In genomic region chr6:138099832-138100231, GRCh38 we compare ENCODE assay signal across 17 cellular contexts. TPM values are rescaled to one million over a fixed set of nuclear protein-coding genes. Genes with fewer than 3 reads are reported as not detected.
DNase-seq lines count a peak whose midpoint lies in the region; ATAC-seq and TF ChIP-seq lines count a peak whose summit lies in the region.
"Had no signal": no experiment of that assay in that cellular context is flagged by ENCODE, and none has a peak within 500 bp of the region (broad histone marks: within the 10 kb centered on the region; RNA-seq: fewer than 3 reads in every experiment).

No MANE protein-coding gene starts in this region.

- H3K9me2 ChIP-seq in PC-3 (replicated peaks; ENCODE audit: low read length) = no peaks in the 10 kb centered on the region

- H3K9me3 ChIP-seq in PC-3 (ENCODE audit: low read length) (no peaks in the 10 kb centered on the region), mucosa of descending colon (no peaks in the 10 kb centered on the region), heart right ventricle (no peaks in the 10 kb centered on the region)
- H3K9me3 ChIP-seq: colonic mucosa, uterus had no signal

- CTCF ChIA-PET in PC-3 (lab: Charles Lee) = no interaction called here

- POLR2A ChIA-PET in PC-3 (lab: Charles Lee; ENCODE audit: unreplicated experiment) = no interaction called here

- peak; percentile 50 for DNase-seq in AG08396 (ENCODE audit: low spot score)
- DNase-seq in PC-3 = peak; percentile 83
- DNase-seq in epithelial cell of proximal tubule (ENCODE audit: low read depth) = peak; percentile 83
- peak in 1 of 3 donors; percentile 38 for DNase-seq in mucosa of descending colon
- no peak for DNase-seq in activated T-helper 2 cell treated with anti-CD3 and anti-CD28 coated beads, Interferon-gamma antibody, Interleukin-2, Interleukin-4, amounts not matched to agents 10 μg/mL and 5 μg/mL and 100 μg/mL, durations not matched to agents 14 hours and 24 hours and 36 hours (ENCODE audit: low spot score)
- DNase-seq in NCI-H345 treated with DMSO at 0.1 percent for 48 hours (lab: John Stamatoyannopoulos, UW; ENCODE audit: unreplicated experiment) = no peak
- DNase-seq in heart right ventricle = no peak
- DNase-seq: activated naive CD4-positive, alpha-beta T cell treated with anti-CD3 and anti-CD28 coated beads for 36 hours; colonic mucosa; left ventricle myocardium superior; NCI-H1105; NCI-H510A treated with DMSO at 0.1 percent for 48 hours; stimulated activated CD4-positive, alpha-beta T cell treated with anti-CD3 and anti-CD28 coated beads, Interleukin-15, amount 100 ng/mL, for 24 hours; uterus had no signal

- peaks cover 3% of the 10 kb centered on the region for H3K9me3 Mint-ChIP-seq in activated T-helper 2 cell treated with anti-CD3 and anti-CD28 coated beads, Interferon-gamma antibody, Interleukin-2, Interleukin-4, amounts not matched to agents 10 μg/mL and 5 μg/mL and 100 μg/mL, durations not matched to agents 14 hours and 24 hours and 36 hours

- H3K79me2 ChIP-seq in PC-3 (ENCODE audit: low read length) = peaks cover 60% of the 10 kb centered on the region

- no peak overlapping the region for H3K27ac Mint-ChIP-seq in activated T-helper 2 cell treated with anti-CD3 and anti-CD28 coated beads, Interferon-gamma antibody, Interleukin-2, Interleukin-4, amounts not matched to agents 10 μg/mL and 5 μg/mL and 100 μg/mL, durations not matched to agents 14 hours and 24 hours and 36 hours
- H3K27ac Mint-ChIP-seq: activated naive CD4-positive, alpha-beta T cell treated with anti-CD3 and anti-CD28 coated beads for 36 hours had no signal

- H3F3A ChIP-seq in PC-3 (ENCODE audit: low read length, unreplicated experiment) = no peaks in the 10 kb centered on the region

- H3K4me1 ChIP-seq in PC-3 (ENCODE audit: insufficient read depth, low read length) (peaks cover 21% of the 10 kb centered on the region), mucosa of descending colon (ENCODE audit: low read depth) (peaks cover 3% of the 10 kb centered on the region), heart right ventricle (peaks cover 0 to 9% (median 0%) of the 10 kb centered on the region in 9 donors)
- H3K4me1 ChIP-seq: BLaER1 treated with 17β-estradiol and CSF1 and Interleukin-3, amounts not matched to agents 10 nM and 100 nM; colonic mucosa; uterus had no signal

- intact Hi-C loops in PC-3 (cut with micrococcal nuclease) (loop anchor here (10.0 kb wide), 1 partner anchor 245 kb away; no protein-coding TSS in a partner anchor), mucosa of descending colon (cut with DNase I, micrococcal nuclease) (no loop called here), heart right ventricle (cut with DNase I) (loop anchor here in 4 of 10 donors (10.0 kb wide), 2 partner anchors 395 to 405 kb away; no protein-coding TSS in a partner anchor)
- intact Hi-C loops in activated T-helper 2 cell treated with anti-CD3 and anti-CD28 coated beads, Interferon-gamma antibody, Interleukin-2, Interleukin-4, amounts not matched to agents 10 μg/mL and 5 μg/mL and 100 μg/mL, durations not matched to agents 14 hours and 24 hours and 36 hours (cut with micrococcal nuclease) = no loop called here

- H3K27ac ChIP-seq in PC-3 (ENCODE audit: low read length) (peak overlapping the region; percentile 20; the same call in 1 of the 2 replicates), heart right ventricle (peak overlapping the region in 1 of 10 donors; percentile 23)
- H3K27ac ChIP-seq: BLaER1 treated with 17β-estradiol and CSF1 and Interleukin-3, amounts not matched to agents 10 nM and 100 nM; colonic mucosa; uterus had no signal

- H3K4me1 Mint-ChIP-seq in activated T-helper 2 cell treated with anti-CD3 and anti-CD28 coated beads, Interferon-gamma antibody, Interleukin-2, Interleukin-4, amounts not matched to agents 10 μg/mL and 5 μg/mL and 100 μg/mL, durations not matched to agents 14 hours and 24 hours and 36 hours (ENCODE audit: low read depth) = peaks cover 3% of the 10 kb centered on the region

- H3K4me3 Mint-ChIP-seq in activated T-helper 2 cell treated with anti-CD3 and anti-CD28 coated beads, Interferon-gamma antibody, Interleukin-2, Interleukin-4, amounts not matched to agents 10 μg/mL and 5 μg/mL and 100 μg/mL, durations not matched to agents 14 hours and 24 hours and 36 hours (ENCODE audit: low read depth) = no peak overlapping the region
- H3K4me3 Mint-ChIP-seq: activated naive CD4-positive, alpha-beta T cell treated with anti-CD3 and anti-CD28 coated beads for 36 hours had no signal

- H3K36me3 Mint-ChIP-seq in activated T-helper 2 cell treated with anti-CD3 and anti-CD28 coated beads, Interferon-gamma antibody, Interleukin-2, Interleukin-4, amounts not matched to agents 10 μg/mL and 5 μg/mL and 100 μg/mL, durations not matched to agents 14 hours and 24 hours and 36 hours (ENCODE audit: low read depth) = peaks cover 15% of the 10 kb centered on the region

- TF ChIP-seq CTCF in PC-3 (conservative IDR thresholded peaks at IDR 0.05; ENCODE audit: low read depth, low read length) = no peak
- TF ChIP-seq CTCF in epithelial cell of proximal tubule (conservative IDR thresholded peaks at IDR 0.05; ENCODE audit: low read depth, low read length) = no peak
- no peak for TF ChIP-seq CTCF in mucosa of descending colon (IDR thresholded peaks at IDR 0.05)
- TF ChIP-seq CTCF in heart right ventricle (IDR thresholded peaks at IDR 0.05) = no peak

- H3K36me3 ChIP-seq in PC-3 (ENCODE audit: low read depth, low read length) = peaks cover 18% of the 10 kb centered on the region
- H3K36me3 ChIP-seq in mucosa of descending colon (ENCODE audit: low read depth) = no peaks in the 10 kb centered on the region
- peaks cover 0 to 16% (median 0%) of the 10 kb centered on the region in 9 donors for H3K36me3 ChIP-seq in heart right ventricle
- H3K36me3 ChIP-seq: BLaER1 treated with 17β-estradiol and CSF1 and Interleukin-3, amounts not matched to agents 10 nM and 100 nM; colonic mucosa; uterus had no signal

- no peak overlapping the region for H3K9ac ChIP-seq in PC-3 (ENCODE audit: low read length)
- H3K9ac ChIP-seq: BLaER1 treated with 17β-estradiol and CSF1 and Interleukin-3, amounts not matched to agents 10 nM and 100 nM had no signal

- no peak for ATAC-seq in PC-3
- ATAC-seq in mucosa of descending colon = peak; percentile 79
- no peak for ATAC-seq in HG03354 (IDR thresholded peaks at IDR 0.05; ENCODE audit: poor library complexity, severe bottlenecking, unreplicated experiment)
- no peak for ATAC-seq in heart right ventricle
- ATAC-seq: HCT116, left ventricle myocardium superior had no signal

- H3K27me3 ChIP-seq in PC-3 (ENCODE audit: low read length) (no peaks in the 10 kb centered on the region), heart right ventricle (peaks cover 0 to 16% (median 0%) of the 10 kb centered on the region in 7 donors)
- H3K27me3 ChIP-seq: colonic mucosa, uterus had no signal

- no TSS peak for BruUV-seq in PC-3 (replicated peaks; lab: Mats Ljungman, UMichigan)

- H3K4me3 ChIP-seq in PC-3 (ENCODE audit: low read length) (no peak overlapping the region), epithelial cell of proximal tubule (ENCODE audit: low read depth, low read length) (no peak overlapping the region), mucosa of descending colon (no peak overlapping the region), heart right ventricle (no peak overlapping the region)
- H3K4me3 ChIP-seq: BLaER1 treated with 17β-estradiol and CSF1 and Interleukin-3, amounts not matched to agents 10 nM and 100 nM; colonic mucosa; uterus had no signal

- H3K4me2 ChIP-seq in PC-3 (ENCODE audit: low read length) = peak overlapping the region; percentile 61; the same call in 1 of the 2 replicates
- H3K4me2 ChIP-seq: BLaER1 treated with 17β-estradiol and CSF1 and Interleukin-3, amounts not matched to agents 10 nM and 100 nM had no signal

- H4K20me1 ChIP-seq in PC-3 (ENCODE audit: low read length) = no peaks in the 10 kb centered on the region
- H4K20me1 ChIP-seq: BLaER1 treated with 17β-estradiol and CSF1 and Interleukin-3, amounts not matched to agents 10 nM and 100 nM had no signal

- WGBS in heart right ventricle, 2 donors = 38 to 48% methylated on average over 5 of the region's 5 CpGs

- peaks cover 18% of the 10 kb centered on the region for H3K27me3 Mint-ChIP-seq in activated T-helper 2 cell treated with anti-CD3 and anti-CD28 coated beads, Interferon-gamma antibody, Interleukin-2, Interleukin-4, amounts not matched to agents 10 μg/mL and 5 μg/mL and 100 μg/mL, durations not matched to agents 14 hours and 24 hours and 36 hours (ENCODE audit: low read depth)

- no peak overlapping the region for H2AFZ ChIP-seq in PC-3 (ENCODE audit: low read length)

RNA-seq across cellular contexts. Expression of gene PERP, which starts 7.4 kb away (rescaled TPM):
- total RNA-seq in PC-3 (2014; rRNA removed) = 42.5 and 50.3 TPM in 2 replicates
- total RNA-seq in epithelial cell of proximal tubule = 65.6 and 68.0 TPM in 2 replicates
- total RNA-seq in mucosa of descending colon = 10 to 100 TPM; 47.9 to 72.9 (median 60.3) TPM
- 6.4 and 7.0 TPM in 2 replicates for total RNA-seq in activated T-helper 2 cell treated with anti-CD3 and anti-CD28 coated beads, Interferon-gamma antibody, Interleukin-2, Interleukin-4, amounts not matched to agents 10 μg/mL and 5 μg/mL and 100 μg/mL, durations not matched to agents 14 hours and 24 hours and 36 hours
- 10 to 100 TPM; 42.3 to 70.1 (median 56.7) TPM for total RNA-seq in heart right ventricle
- 10 to 100 TPM; 29.3 to 30.4 TPM for polyA plus RNA-seq in heart right ventricle

Comparison
In these comparisons a context has a peak if more than half of its experiments do, and no peak if none do; other contexts are left out.
1. DNase-seq: peak in AG08396 (single experiment), PC-3 (single experiment) and epithelial cell of proximal tubule (single experiment); none in activated T-helper 2 cell treated with anti-CD3 and anti-CD28 coated beads, Interferon-gamma antibody, Interleukin-2, Interleukin-4, amounts not matched to agents 10 μg/mL and 5 μg/mL and 100 μg/mL, durations not matched to agents 14 hours and 24 hours and 36 hours (single experiment), NCI-H345 treated with DMSO at 0.1 percent for 48 hours (single experiment) and heart right ventricle (0 of 2).